Comparison of ENCODE assay signal across 2 cellular contexts in genomic region chr12:101619868-101620761, GRCh38.
TF ChIP-seq lines count a peak whose summit lies in the region.

No MANE protein-coding gene starts in this region.

TF ChIP-seq in GM23338, 12 proteins besides CTCF, POLR2A, EP300 and RAD21:
- TF ChIP-seq REST (IDR thresholded peaks at IDR 0.05; ENCODE audit: unreplicated experiment) (no peak), CREB1 (CRISPR knock-in tag; IDR thresholded peaks at IDR 0.05; ENCODE audit: low read depth) (no peak), EZH2phosphoT487 (IDR thresholded peaks at IDR 0.05; ENCODE audit: unreplicated experiment) (no peak), ZNF114 (CRISPR knock-in tag; IDR thresholded peaks at IDR 0.05) (no peak), EZH2 (IDR thresholded peaks at IDR 0.05; ENCODE audit: low read depth, unreplicated experiment) (no peak), JUNB (IDR thresholded peaks at IDR 0.05; ENCODE audit: unreplicated experiment) (no peak), POLR2AphosphoS5 (IDR thresholded peaks at IDR 0.05; ENCODE audit: low read depth) (no peak), ETS1 (IDR thresholded peaks at IDR 0.05) (no peak), STAT1 (IDR thresholded peaks at IDR 0.05; ENCODE audit: unreplicated experiment) (no peak), ZNF331 (CRISPR knock-in tag; IDR thresholded peaks at IDR 0.05; ENCODE audit: low read depth) (no peak), ZNF462 (CRISPR knock-in tag; IDR thresholded peaks at IDR 0.05) (no peak), NANOG (IDR thresholded peaks at IDR 0.05; ENCODE audit: borderline replicate concordance) (no peak)

TF ChIP-seq in K562, 482 proteins besides CTCF, POLR2A, EP300 and RAD21 (continued from another document):
- TF ChIP-seq HINFP (tag; conservative IDR thresholded peaks at IDR 0.05; ENCODE audit: low read depth) (no peak), EZH2 (IDR thresholded peaks at IDR 0.05; ENCODE audit: borderline replicate concordance, low read depth, low read length) (no peak), DACH1 (IDR thresholded peaks at IDR 0.05; ENCODE audit: partially characterized antibody) (no peak), NFE2 (IDR thresholded peaks at IDR 0.05; ENCODE audit: low read depth) (no peak), XRCC4 (IDR thresholded peaks at IDR 0.05; ENCODE audit: extremely low read depth, insufficient read depth, insufficient read length) (no peak), ZNF140 (CRISPR knock-in tag; IDR thresholded peaks at IDR 0.05) (no peak), NFIX (CRISPR knock-in tag; IDR thresholded peaks at IDR 0.05; ENCODE audit: low read depth) (peak; percentile 48; the same call in 1 of the 2 replicates), NCOR1 (IDR thresholded peaks at IDR 0.05) (no peak), ZNF609 (CRISPR knock-in tag; IDR thresholded peaks at IDR 0.05; ENCODE audit: borderline replicate concordance) (no peak), NFIC (IDR thresholded peaks at IDR 0.05) (peak; percentile 85), PHB (CRISPR knock-in tag; IDR thresholded peaks at IDR 0.05) (no peak), CHCHD3 (CRISPR knock-in tag; IDR thresholded peaks at IDR 0.05) (no peak), SMARCE1 (IDR thresholded peaks at IDR 0.05) (no peak), RBM39 (optimal IDR thresholded peaks at IDR 0.05; ENCODE audit: low read depth, low read length) (no peak), L3MBTL2 (IDR thresholded peaks at IDR 0.05) (no peak), RFX1 (IDR thresholded peaks at IDR 0.05) (no peak)
